In the genomic region with DNA sequence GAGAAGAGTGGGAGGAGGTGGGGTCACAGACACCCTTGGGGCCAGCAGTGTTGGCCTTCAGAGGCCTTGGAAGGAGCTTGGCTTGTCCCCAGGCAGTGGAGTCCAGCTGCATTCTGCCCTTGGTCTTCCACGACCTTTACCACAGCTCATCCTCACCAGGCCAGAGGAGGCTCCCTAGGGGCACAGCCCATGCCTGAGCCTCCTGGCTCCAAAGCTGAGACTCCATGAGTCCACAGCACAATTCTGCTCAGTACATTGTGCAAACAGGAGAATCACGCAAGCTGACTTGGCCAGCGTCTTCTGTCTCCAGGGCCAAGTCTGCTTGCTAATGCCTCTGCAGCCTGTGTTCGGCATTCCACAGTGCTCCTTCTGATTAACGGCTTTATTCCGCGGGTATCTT, we compare ENCODE assay signal across 20 cellular contexts.
DNase-seq lines count a peak whose midpoint lies in the region; ATAC-seq and TF ChIP-seq lines count a peak whose summit lies in the region.
"Had no signal": no experiment of that assay in that cellular context is flagged by ENCODE, and none has a peak within 500 bp of the region (broad histone marks: within the 10 kb centered on the region; RNA-seq: fewer than 3 reads in every experiment).

No MANE protein-coding gene starts in this region.

- H3K4me1 Mint-ChIP-seq in endothelial cell (ENCODE audit: unreplicated experiment): no peaks in the 10 kb centered on the region
- no peaks in the 10 kb centered on the region for H3K4me1 Mint-ChIP-seq in activated naive CD4-positive, alpha-beta T cell treated with anti-CD3 and anti-CD28 coated beads for 36 hours (ENCODE audit: low read depth)
- H3K4me1 Mint-ChIP-seq: activated CD4-positive, alpha-beta T cell treated with anti-CD3 and anti-CD28 coated beads, Interleukin-2, amount 10 ng/mL, durations not matched to agents 24 days and 14 days had no signal

- ATAC-seq in body of pancreas: peak; percentile 71
- ATAC-seq in left ventricle myocardium superior: peak; percentile 98
- ATAC-seq: activated naive CD4-positive, alpha-beta T cell treated with anti-CD3 and anti-CD28 coated beads, Interleukin-2, amount 50 U/mL, for 72 hours; PC-3; stimulated activated naive CD8-positive, alpha-beta T cell treated with anti-CD3 and anti-CD28 coated beads, Interleukin-15, Interleukin-2, amounts not matched to agents 100 U/mL and 50 U/mL, for 24 hours had no signal

- TF ChIP-seq CTCF in body of pancreas (IDR thresholded peaks at IDR 0.05) (no peak), ovary (IDR thresholded peaks at IDR 0.05) (no peak), tibial nerve (IDR thresholded peaks at IDR 0.05) (no peak), endothelial cell (IDR thresholded peaks at IDR 0.05; ENCODE audit: unreplicated experiment) (no peak)

- H3K4me3 ChIP-seq in body of pancreas (no peak overlapping the region), ovary (no peak overlapping the region), tibial nerve (no peak overlapping the region)
- H3K4me3 ChIP-seq: HAP-1, SJCRH30 had no signal

- WGBS in body of pancreas, 2 donors: 39 to 60% methylated on average over 7 of the region's 7 CpGs
- 2 to 11% (median 7%) methylated on average over 7 of the region's 7 CpGs for WGBS in ovary, 3 donors
- WGBS in tibial nerve, 2 donors: 41 to 48% methylated on average over 7 of the region's 7 CpGs

- TF ChIP-seq EP300 in ovary (IDR thresholded peaks at IDR 0.05) (no peak), tibial nerve (IDR thresholded peaks at IDR 0.05) (peak in 1 of 2 donors; percentile 53)

- H3K9me3 Mint-ChIP-seq in endothelial cell (ENCODE audit: unreplicated experiment): no peaks in the 10 kb centered on the region
- H3K9me3 Mint-ChIP-seq in activated naive CD4-positive, alpha-beta T cell treated with anti-CD3 and anti-CD28 coated beads for 36 hours: peaks cover 15% of the 10 kb centered on the region

- DNase-seq in body of pancreas: peak; percentile 12 to 54 (median 30)
- DNase-seq in left ventricle myocardium superior: peak; percentile 73
- DNase-seq in ovary: peak; percentile 51 to 84 (median 71)
- DNase-seq in tibial nerve (ENCODE audit: low spot score in 2 of 2): peak; percentile 30 to 46
- DNase-seq in endothelial cell (ENCODE audit: low spot score): no peak
- no peak for DNase-seq in activated naive CD4-positive, alpha-beta T cell treated with anti-CD3 and anti-CD28 coated beads for 36 hours
- DNase-seq in SHP77 (lab: John Stamatoyannopoulos, UW): no peak
- DNase-seq: activated CD4-positive, alpha-beta T cell treated with anti-CD3 and anti-CD28 coated beads, Interleukin-2, amount 10 ng/mL, durations not matched to agents 24 days and 14 days; foreskin melanocyte; kidney glomerular epithelial cell; NCI-H1105 treated with DMSO at 0.1 percent for 48 hours; NCI-H2081; PC-3; SJCRH30; stimulated activated CD4-positive, alpha-beta T cell treated with anti-CD3 and anti-CD28 coated beads, Interleukin-4, amount 100 ng/mL, for 1 hour; stimulated activated naive CD8-positive, alpha-beta T cell treated with anti-CD3 and anti-CD28 coated beads, Interleukin-15, Interleukin-2, amounts not matched to agents 100 U/mL and 50 U/mL, for 24 hours had no signal

- H3K4me1 ChIP-seq in body of pancreas (no peaks in the 10 kb centered on the region), ovary (ENCODE audit: insufficient read depth) (peaks cover 8% of the 10 kb centered on the region), tibial nerve (no peaks in the 10 kb centered on the region)
- H3K4me1 ChIP-seq: HAP-1, SJCRH30 had no signal

- no peaks in the 10 kb centered on the region for H3K36me3 ChIP-seq in body of pancreas (replicated peaks in 1 of 2; ENCODE audit: insufficient read depth in 1 of 2, low read depth in 2 of 2)
- no peaks in the 10 kb centered on the region for H3K36me3 ChIP-seq in ovary
- no peaks in the 10 kb centered on the region for H3K36me3 ChIP-seq in tibial nerve
- H3K36me3 ChIP-seq: HAP-1, SJCRH30 had no signal

- H3K27me3 ChIP-seq in body of pancreas (no peaks in the 10 kb centered on the region), ovary (no peaks in the 10 kb centered on the region), tibial nerve (no peaks in the 10 kb centered on the region)

- H3K27ac ChIP-seq in body of pancreas: no peak overlapping the region
- peak overlapping the region in 1 of 2 donors; percentile 28 for H3K27ac ChIP-seq in ovary
- H3K27ac ChIP-seq in tibial nerve: no peak overlapping the region
- H3K27ac ChIP-seq: SJCRH30 had no signal

- peaks cover 0 to 10% (median 0%) of the 10 kb centered on the region in 3 donors for H3K9me3 ChIP-seq in body of pancreas
- H3K9me3 ChIP-seq in ovary: no peaks in the 10 kb centered on the region
- peaks cover 0 to 30% (median 2%) of the 10 kb centered on the region in 4 donors for H3K9me3 ChIP-seq in tibial nerve
- H3K9me3 ChIP-seq: HAP-1, SJCRH30 had no signal

- H3K27ac Mint-ChIP-seq in endothelial cell (ENCODE audit: unreplicated experiment): no peak overlapping the region
- H3K27ac Mint-ChIP-seq in activated naive CD4-positive, alpha-beta T cell treated with anti-CD3 and anti-CD28 coated beads for 36 hours: no peak overlapping the region
- H3K27ac Mint-ChIP-seq: activated CD4-positive, alpha-beta T cell treated with anti-CD3 and anti-CD28 coated beads, Interleukin-2, amount 10 ng/mL, durations not matched to agents 24 days and 14 days; activated naive CD4-positive, alpha-beta T cell treated with anti-CD3 and anti-CD28 coated beads, Interleukin-2, amount 50 U/mL, for 72 hours; T-helper 1 cell treated with Interleukin-12 subunit alpha and Interleukin-12 subunit beta and Interleukin-4 antibody, amounts not matched to agents 30 μg/mL and 1 μg/mL, for 36 hours; type B pancreatic cell had no signal

- TF ChIP-seq POLR2A in body of pancreas (IDR thresholded peaks at IDR 0.05) (no peak), ovary (IDR thresholded peaks at IDR 0.05) (no peak), tibial nerve (IDR thresholded peaks at IDR 0.05) (no peak)

- CTCF ChIA-PET in activated naive CD4-positive, alpha-beta T cell treated with anti-CD3 and anti-CD28 coated beads for 36 hours (lab: Charles Lee): no interaction called here

- H3K27me3 Mint-ChIP-seq in endothelial cell (ENCODE audit: unreplicated experiment): peaks cover 1% of the 10 kb centered on the region
- peaks cover 9% of the 10 kb centered on the region for H3K27me3 Mint-ChIP-seq in activated naive CD4-positive, alpha-beta T cell treated with anti-CD3 and anti-CD28 coated beads for 36 hours (ENCODE audit: low read depth)
- H3K27me3 Mint-ChIP-seq: activated CD4-positive, alpha-beta T cell treated with anti-CD3 and anti-CD28 coated beads, Interleukin-2, amount 10 ng/mL, durations not matched to agents 24 days and 14 days had no signal

- no peak overlapping the region for H3K4me3 Mint-ChIP-seq in endothelial cell (ENCODE audit: unreplicated experiment)
- H3K4me3 Mint-ChIP-seq in activated naive CD4-positive, alpha-beta T cell treated with anti-CD3 and anti-CD28 coated beads for 36 hours: no peak overlapping the region
- H3K4me3 Mint-ChIP-seq: activated CD4-positive, alpha-beta T cell treated with anti-CD3 and anti-CD28 coated beads, Interleukin-2, amount 10 ng/mL, durations not matched to agents 24 days and 14 days; T-helper 1 cell treated with Interleukin-12 subunit alpha and Interleukin-12 subunit beta and Interleukin-4 antibody, amounts not matched to agents 30 μg/mL and 1 μg/mL, for 36 hours; type B pancreatic cell had no signal

- intact Hi-C loops in body of pancreas (cut with DNase I): no loop called here
- intact Hi-C loops in left ventricle myocardium superior (cut with micrococcal nuclease): no loop called here
- intact Hi-C loops in ovary (cut with DNase I): no loop called here
- intact Hi-C loops in activated naive CD4-positive, alpha-beta T cell treated with anti-CD3 and anti-CD28 coated beads for 36 hours (cut with micrococcal nuclease): no loop called here

- no peaks in the 10 kb centered on the region for H3K36me3 Mint-ChIP-seq in endothelial cell (ENCODE audit: low read depth, unreplicated experiment)
- no peaks in the 10 kb centered on the region for H3K36me3 Mint-ChIP-seq in activated naive CD4-positive, alpha-beta T cell treated with anti-CD3 and anti-CD28 coated beads for 36 hours (ENCODE audit: low read depth)

Comparison
In these comparisons a context has a peak if more than half of its experiments do, and no peak if none do; other contexts are left out.
1. DNase-seq: peak in body of pancreas (4 of 4), left ventricle myocardium superior (single experiment), ovary (5 of 5) and tibial nerve (2 of 2); none in endothelial cell (single experiment), activated naive CD4-positive, alpha-beta T cell treated with anti-CD3 and anti-CD28 coated beads for 36 hours (single experiment) and SHP77 (0 of 2).